In genomic region chr3:132432639-132433038, GRCh38 we compare ENCODE assay signal across 10 cellular contexts. TPM values are rescaled to one million over a fixed set of nuclear protein-coding genes. Genes with fewer than 3 reads are reported as not detected.
DNase-seq lines count a peak whose midpoint lies in the region; ATAC-seq and TF ChIP-seq lines count a peak whose summit lies in the region.
"Had no signal": no experiment of that assay in that cellular context is flagged by ENCODE, and none has a peak within 500 bp of the region (broad histone marks: within the 10 kb centered on the region; RNA-seq: fewer than 3 reads in every experiment).

No MANE protein-coding gene starts in this region.

- ATAC-seq in RWPE2 (ENCODE audit: low read depth) (peak; percentile 100), HG03280 (IDR thresholded peaks at IDR 0.05; ENCODE audit: unreplicated experiment) (no peak), HG03175 (IDR thresholded peaks at IDR 0.05; ENCODE audit: unreplicated experiment) (no peak)

- H2AFZ ChIP-seq in fibroblast of lung (ENCODE audit: low read length) = no peak overlapping the region

- H3K4me3 ChIP-seq in RWPE2 (ENCODE audit: severe bottlenecking) (no peak overlapping the region), fibroblast of lung (replicated peaks in 1 of 4; ENCODE audit: control extremely low read depth in 1 of 4, insufficient read depth in 1 of 4, low read depth in 3 of 4, low read length in 4 of 4) (no peak overlapping the region)

- no peak overlapping the region for H3K9ac ChIP-seq in fibroblast of lung (ENCODE audit: insufficient read depth, low read length)

- H3K27ac ChIP-seq in RWPE2 (ENCODE audit: poor library complexity, severe bottlenecking) = peak overlapping the region; percentile 35
- peak overlapping the region; percentile 53 for H3K27ac ChIP-seq in fibroblast of lung (ENCODE audit: insufficient read depth, low read length)

- H3K9me3 ChIP-seq in RWPE2 (ENCODE audit: severe bottlenecking) (no peaks in the 10 kb centered on the region), fibroblast of lung (ENCODE audit: control insufficient read depth, insufficient read depth, low read depth, low read length) (no peaks in the 10 kb centered on the region)

- peaks cover 46% of the 10 kb centered on the region for H3K79me2 ChIP-seq in fibroblast of lung (ENCODE audit: control insufficient read depth, insufficient read depth, low read length)

- TF ChIP-seq CTCF in RWPE2 (IDR thresholded peaks at IDR 0.05; ENCODE audit: poor library complexity, severe bottlenecking) = no peak
- no peak for TF ChIP-seq CTCF in fibroblast of lung (conservative IDR thresholded peaks at IDR 0.05 in 1 of 2, IDR thresholded peaks at IDR 0.05 in 1 of 2; ENCODE audit: low read depth in 1 of 2, low read length in 2 of 2)

- H3K36me3 ChIP-seq in RWPE2 (ENCODE audit: low read depth) (peaks cover 29% of the 10 kb centered on the region), fibroblast of lung (ENCODE audit: control insufficient read depth, insufficient read depth, low read length) (no peaks in the 10 kb centered on the region)

- peak; percentile 6 for DNase-seq in stimulated activated CD4-positive, alpha-beta T cell treated with anti-CD3 and anti-CD28 coated beads, Interleukin-15, amount 100 ng/mL, for 24 hours
- DNase-seq in stimulated activated CD4-positive, alpha-beta T cell treated with anti-CD3 and anti-CD28 coated beads, Interleukin-12 subunit alpha, Interleukin-12 subunit beta, amount 100 ng/mL, for 4 hours = no peak
- no peak for DNase-seq in RWPE2 (ENCODE audit: low spot score)
- peak; percentile 89 for DNase-seq in fibroblast of lung (ENCODE audit: low read depth in 2 of 2)
- no peak for DNase-seq in NCI-H446 (lab: John Stamatoyannopoulos, UW)
- no peak for DNase-seq in OCI-M2 (lab: John Stamatoyannopoulos, UW; ENCODE audit: unreplicated experiment)
- DNase-seq: left cardiac atrium; stimulated activated CD4-positive, alpha-beta T cell treated with anti-CD3 and anti-CD28 coated beads, Interleukin-1b, Interleukin-23, amount 100 ng/mL, for 48 hours had no signal

- no peaks in the 10 kb centered on the region for H4K20me1 ChIP-seq in fibroblast of lung (ENCODE audit: control insufficient read depth, extremely low read depth, insufficient read depth, low read length)

- no peaks in the 10 kb centered on the region for H3K27me3 ChIP-seq in RWPE2 (ENCODE audit: insufficient read depth, poor library complexity, severe bottlenecking)
- H3K27me3 ChIP-seq in fibroblast of lung (ENCODE audit: control insufficient read depth, insufficient read depth, low read length) = no peaks in the 10 kb centered on the region

- peaks cover 14% of the 10 kb centered on the region for H3K4me1 ChIP-seq in RWPE2 (ENCODE audit: insufficient read depth, poor library complexity, severe bottlenecking)
- H3K4me1 ChIP-seq in fibroblast of lung (ENCODE audit: control insufficient read depth, extremely low read depth, insufficient read depth, low read length) = peaks cover 8% of the 10 kb centered on the region

- peak overlapping the region; percentile 51 for H3K4me2 ChIP-seq in fibroblast of lung (ENCODE audit: extremely low read depth, insufficient read depth, low read length)

RNA-seq across cellular contexts. Expression of gene DNAJC13, which starts 15.3 kb away (rescaled TPM):
- total RNA-seq in fibroblast of lung = 65.7 and 89.0 TPM in 2 replicates
- 50.8 and 56.3 TPM in 2 replicates for polyA plus RNA-seq in fibroblast of lung
- polyA plus RNA-seq in fibroblast of lung (2012) = 30.7 and 35.4 TPM in 2 replicates
- polyA minus RNA-seq in fibroblast of lung (ENCODE audit: low replicate concordance) = 12.9 and 18.1 TPM in 2 replicates

Comparison
In these comparisons a context has a peak if more than half of its experiments do, and no peak if none do; other contexts are left out.
1. DNase-seq: peak in stimulated activated CD4-positive, alpha-beta T cell treated with anti-CD3 and anti-CD28 coated beads, Interleukin-15, amount 100 ng/mL, for 24 hours (single experiment) and fibroblast of lung (2 of 2); none in stimulated activated CD4-positive, alpha-beta T cell treated with anti-CD3 and anti-CD28 coated beads, Interleukin-12 subunit alpha, Interleukin-12 subunit beta, amount 100 ng/mL, for 4 hours (single experiment), RWPE2 (single experiment), NCI-H446 (0 of 2) and OCI-M2 (single experiment).